8 cellular contexts compared by ENCODE assay signal in the genomic region with DNA sequence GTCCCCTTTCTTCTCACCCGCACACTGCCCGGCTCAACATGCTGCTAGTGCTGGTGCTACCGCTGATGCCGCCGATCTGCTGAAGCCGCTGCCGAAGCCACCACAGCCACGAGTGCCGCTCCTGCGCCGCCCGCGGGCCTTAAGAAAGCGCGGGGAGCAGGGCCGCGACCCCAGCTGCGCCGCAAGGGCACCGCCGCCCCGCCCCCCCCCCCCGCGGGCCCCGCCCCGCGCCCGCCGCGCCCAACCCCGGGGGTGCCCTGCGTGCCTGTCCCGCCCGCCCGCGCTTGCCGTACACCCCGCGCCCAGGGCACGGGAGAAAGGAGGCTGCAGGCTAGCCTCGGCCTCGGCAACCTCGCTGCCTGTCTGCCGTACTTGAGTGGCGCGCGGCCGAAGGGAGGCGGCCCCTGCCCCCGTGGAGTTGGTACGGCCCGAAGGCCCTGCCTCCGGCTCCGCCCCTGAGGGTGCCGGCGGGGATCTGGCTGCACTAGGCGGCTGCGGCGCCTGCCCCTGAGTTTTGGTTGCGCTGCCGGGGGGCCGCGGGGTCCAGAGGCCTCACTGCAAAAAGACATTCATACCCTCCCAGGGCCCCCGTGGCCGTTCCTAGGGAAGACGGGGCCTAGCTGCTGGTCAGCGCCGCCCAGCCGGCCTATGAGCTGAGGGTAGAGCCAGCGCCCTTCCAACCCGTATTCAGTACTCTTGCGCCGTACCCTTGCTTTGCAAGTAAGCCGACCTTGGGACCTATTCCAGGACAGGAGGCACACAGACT. TPM values are rescaled to one million over a fixed set of nuclear protein-coding genes. Genes with fewer than 3 reads are reported as not detected.
A peak's percentile ranks its signal among the peaks of the same experiment; 100 is the strongest.
DNase-seq lines count a peak whose midpoint lies in the region; ATAC-seq and TF ChIP-seq lines count a peak whose summit lies in the region.

Gene SOD2, minus strand, starts transcription at position 114 of the 766 bp plus-strand sequence. Its CDS starts 74 bp downstream, at position 40.

- peak within 1 kb of the TSS; percentile 99 for H3K27ac ChIP-seq in hepatocyte

- peak within 1 kb of the TSS; percentile 71 for H3K4me3 ChIP-seq in astrocyte of the cerebellum (ENCODE audit: low read depth, low read length)
- peak within 1 kb of the TSS; percentile 94 for H3K4me3 ChIP-seq in hepatocyte

- TF ChIP-seq CTCF in astrocyte of the cerebellum (IDR thresholded peaks at IDR 0.05; ENCODE audit: low read depth, low read length, missing control alignments) (no peak), hepatocyte (IDR thresholded peaks at IDR 0.05; ENCODE audit: poor library complexity) (no peak)

- H3K36me3 ChIP-seq in hepatocyte (replicated peaks; ENCODE audit: insufficient read depth, low read depth): no peaks in the 10 kb centered on the region

- WGBS in hepatocyte (ENCODE audit: low lambda C conversion rate, missing lambda C conversion rate): under 1% methylated on average over 33 of the region's 74 CpGs

- H3K27me3 ChIP-seq in hepatocyte: no peaks in the 10 kb centered on the region

- peaks cover 10% of the 10 kb centered on the region for H3K4me1 ChIP-seq in hepatocyte (ENCODE audit: insufficient read depth)

- peak; percentile 68 to 72 for DNase-seq in NCI-H187 (lab: John Stamatoyannopoulos, UW)
- DNase-seq in T-helper 9 cell: peak; percentile 75
- DNase-seq in astrocyte of the cerebellum (ENCODE audit: low read depth): no peak
- peak; percentile 92 for DNase-seq in hepatocyte (ENCODE audit: low spot score)
- peak; percentile 97 for DNase-seq in retina
- no peak for DNase-seq in cortex of kidney (lab: John Stamatoyannopoulos, UW)

- H3K4me2 ChIP-seq in hepatocyte: peak within 1 kb of the TSS; percentile 90

- ATAC-seq in GM18508 (IDR thresholded peaks at IDR 0.05; ENCODE audit: insufficient read depth, unreplicated experiment): peak; percentile 51
- peak; percentile 69 for ATAC-seq in HG02938 (IDR thresholded peaks at IDR 0.05; ENCODE audit: unreplicated experiment)

- H3K9me3 ChIP-seq in hepatocyte (ENCODE audit: low read depth): no peaks in the 10 kb centered on the region

- H3K79me2 ChIP-seq in hepatocyte: peaks cover 45% of the 10 kb centered on the region

- H3K9me2 ChIP-seq in hepatocyte (replicated peaks; ENCODE audit: insufficient read depth): no peaks in the 10 kb centered on the region

- H4K20me1 ChIP-seq in hepatocyte (ENCODE audit: insufficient read depth, poor library complexity, severe bottlenecking): no peaks in the 10 kb centered on the region

- in situ Hi-C loops in astrocyte of the cerebellum (cut with HindIII; ENCODE audit: low sequenced_read_pairs): no loop called here

- peak within 1 kb of the TSS; percentile 85 for H2AFZ ChIP-seq in hepatocyte

RNA-seq across cellular contexts. Expression of gene SOD2, which starts in this region (rescaled TPM):
- total RNA-seq in hepatocyte: 236 and 264 TPM in 2 replicates
- 138 and 143 TPM in 2 replicates for polyA plus RNA-seq in hepatocyte

Comparison
In these comparisons a context has a peak if more than half of its experiments do, and no peak if none do; other contexts are left out.
1. DNase-seq: peak in NCI-H187 (2 of 2), T-helper 9 cell (single experiment), hepatocyte (single experiment) and retina (single experiment); none in astrocyte of the cerebellum (single experiment) and cortex of kidney (single experiment).